Comparison of ENCODE assay signal across 14 cellular contexts in genomic region chr6:15810618-15811017, GRCh38.
A peak's percentile ranks its signal among the peaks of the same experiment; 100 is the strongest.
DNase-seq lines count a peak whose midpoint lies in the region.
"Had no signal": no experiment of that assay in that cellular context is flagged by ENCODE, and none has a peak within 500 bp of the region (broad histone marks: within the 10 kb centered on the region; RNA-seq: fewer than 3 reads in every experiment).

No MANE protein-coding gene starts in this region.

- peak; percentile 44 for DNase-seq in DMS53 (lab: John Stamatoyannopoulos, UW)
- DNase-seq in DMS53 treated with DMSO at 0.1 percent for 48 hours (lab: John Stamatoyannopoulos, UW; ENCODE audit: unreplicated experiment) = no peak
- DNase-seq in NCI-H2029 (lab: John Stamatoyannopoulos, UW) = peak; percentile 73
- peak; percentile 71 for DNase-seq in NCI-H82 (lab: John Stamatoyannopoulos, UW)
- peak; percentile 11 for DNase-seq in myocyte (ENCODE audit: low read depth)
- DNase-seq in ecto neural progenitor cell (ENCODE audit: low spot score) = no peak
- no peak for DNase-seq in stimulated activated CD8-positive, alpha-beta memory T cell treated with anti-CD3 and anti-CD28 coated beads, Interleukin-4, amount 100 ng/mL, for 48 hours
- DNase-seq: 8988T; CD4-positive, alpha-beta memory T cell; DMS79; GDM1; GOT3; H7; IMR-90 had no signal

Comparison
In these comparisons a context has a peak if more than half of its experiments do, and no peak if none do; other contexts are left out.
1. DNase-seq: peak in DMS53 (single experiment), NCI-H2029 (single experiment), NCI-H82 (single experiment) and myocyte (single experiment); none in DMS53 treated with DMSO at 0.1 percent for 48 hours (single experiment), ecto neural progenitor cell (single experiment) and stimulated activated CD8-positive, alpha-beta memory T cell treated with anti-CD3 and anti-CD28 coated beads, Interleukin-4, amount 100 ng/mL, for 48 hours (single experiment).